ENCODE assay signal across 15 cellular contexts in the genomic region with DNA sequence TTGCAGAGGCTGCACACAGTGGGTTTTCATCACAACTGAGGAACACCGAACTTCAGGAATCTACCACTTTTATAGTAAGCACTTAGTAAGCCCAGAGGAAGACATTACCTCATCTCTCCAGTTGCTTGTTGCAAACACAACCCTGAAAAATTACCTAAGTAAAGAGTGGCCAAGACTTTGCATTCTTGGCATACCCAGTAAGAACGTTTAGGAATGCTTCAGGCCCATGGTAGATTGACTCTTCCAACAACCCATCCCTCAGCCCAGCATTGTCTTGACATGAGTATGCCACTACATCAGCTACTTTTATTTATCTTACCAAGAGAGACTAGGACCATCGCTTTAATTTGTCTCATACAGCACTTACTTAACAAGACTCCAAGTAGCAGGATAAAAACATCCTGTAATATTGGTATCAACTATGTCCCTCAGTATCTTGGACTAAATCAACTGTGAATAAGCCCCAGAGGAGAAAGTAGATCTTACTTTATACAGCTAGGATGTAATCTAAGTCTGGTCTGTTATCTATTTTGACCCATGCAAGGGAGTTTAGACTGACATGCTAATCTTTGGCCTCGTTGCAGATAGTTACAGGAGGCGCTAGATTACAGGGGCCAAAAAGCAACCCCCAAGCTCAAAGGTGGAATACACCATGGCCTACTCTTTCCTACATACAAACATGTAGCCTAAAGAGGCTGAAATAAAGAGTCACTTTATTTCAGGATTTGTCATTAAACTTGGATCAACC.
DNase-seq lines count a peak whose midpoint lies in the region; ATAC-seq and TF ChIP-seq lines count a peak whose summit lies in the region.
"Had no signal": no experiment of that assay in that cellular context is flagged by ENCODE, and none has a peak within 500 bp of the region (broad histone marks: within the 10 kb centered on the region; RNA-seq: fewer than 3 reads in every experiment).

No MANE protein-coding gene starts in this region.

- H3K27ac ChIP-seq in brain microvascular endothelial cell (no peak overlapping the region), caudate nucleus (ENCODE audit: low read depth, low read length) (no peak overlapping the region)
- H3K27ac ChIP-seq: BLaER1 had no signal

- H3K36me3 ChIP-seq in brain microvascular endothelial cell (replicated peaks) (no peaks in the 10 kb centered on the region), mucosa of descending colon (ENCODE audit: low read depth) (no peaks in the 10 kb centered on the region)

- TF ChIP-seq EP300 in Ishikawa (IDR thresholded peaks at IDR 0.05; ENCODE audit: borderline replicate concordance), result no peak

- no peaks in the 10 kb centered on the region for H3K9me3 ChIP-seq in mucosa of descending colon
- H3K9me3 ChIP-seq: BLaER1 had no signal

- H3K4me3 ChIP-seq in brain microvascular endothelial cell (ENCODE audit: low read depth, low read length), result no peak overlapping the region
- H3K4me3 ChIP-seq in mucosa of descending colon, result no peak overlapping the region
- H3K4me3 ChIP-seq: BLaER1 had no signal

- intact Hi-C loops in mucosa of descending colon (cut with DNase I, micrococcal nuclease), result no loop called here

- H3K4me1 ChIP-seq in mucosa of descending colon (ENCODE audit: low read depth), result no peaks in the 10 kb centered on the region

- TF ChIP-seq CTCF in brain microvascular endothelial cell (IDR thresholded peaks at IDR 0.05; ENCODE audit: low read depth, low read length, missing control alignments), result no peak
- no peak for TF ChIP-seq CTCF in mucosa of descending colon (IDR thresholded peaks at IDR 0.05)
- TF ChIP-seq CTCF in omental fat pad (IDR thresholded peaks at IDR 0.05), result no peak

- no peaks in the 10 kb centered on the region for H3K27me3 ChIP-seq in brain microvascular endothelial cell (replicated peaks)
- H3K27me3 ChIP-seq: BLaER1 had no signal

- in situ Hi-C loops in brain microvascular endothelial cell (cut with HindIII; ENCODE audit: low pct_ligation_motif_present, low sequenced_read_pairs), result no loop called here

- DNase-seq in AG08396 (ENCODE audit: low spot score) (peak; percentile 45), brain microvascular endothelial cell (peak; percentile 80), kidney tubule cell (ENCODE audit: low spot score) (peak; percentile 91), mucosa of descending colon (no peak), caudate nucleus (lab: John Stamatoyannopoulos, UW) (no peak), omental fat pad (ENCODE audit: low spot score) (no peak)
- DNase-seq in stimulated activated CD8-positive, alpha-beta memory T cell treated with anti-CD3 and anti-CD28 coated beads, Interleukin-4, amount 100 ng/mL, for 48 hours, result no peak
- DNase-seq: DMS79; NCI-H1105 treated with DMSO at 0.1 percent for 48 hours; nucleus accumbens; stimulated activated CD4-positive, alpha-beta T cell treated with anti-CD3 and anti-CD28 coated beads, Interleukin-12 subunit alpha, Interleukin-12 subunit beta, amount 100 ng/mL, for 4 hours; substantia nigra had no signal

- TF ChIP-seq RAD21 in Ishikawa (IDR thresholded peaks at IDR 0.05; ENCODE audit: low read depth), result no peak

- ATAC-seq in mucosa of descending colon (no peak), omental fat pad (ENCODE audit: low FRiP score) (no peak)
- ATAC-seq: HepG2 had no signal

TF ChIP-seq in Ishikawa, 13 proteins besides CTCF, POLR2A, EP300 and RAD21:
- TF ChIP-seq ZBTB7A (IDR thresholded peaks at IDR 0.05; ENCODE audit: low read depth), result no peak
- peak; percentile 38; the same call in 1 of the 2 replicates for TF ChIP-seq TEAD4 (IDR thresholded peaks at IDR 0.05)

Comparison
In these comparisons a context has a peak if more than half of its experiments do, and no peak if none do; other contexts are left out.
1. DNase-seq: peak in AG08396 (single experiment), brain microvascular endothelial cell (single experiment) and kidney tubule cell (single experiment); none in stimulated activated CD8-positive, alpha-beta memory T cell treated with anti-CD3 and anti-CD28 coated beads, Interleukin-4, amount 100 ng/mL, for 48 hours (single experiment), mucosa of descending colon (0 of 3), caudate nucleus (0 of 61) and omental fat pad (single experiment).